13 cellular contexts compared by ENCODE assay signal in genomic region chr21:42097274-42097673, GRCh38. TPM values are rescaled to one million over a fixed set of nuclear protein-coding genes. Genes with fewer than 3 reads are reported as not detected.
A peak's percentile ranks its signal among the peaks of the same experiment; 100 is the strongest.
DNase-seq lines count a peak whose midpoint lies in the region; ATAC-seq and TF ChIP-seq lines count a peak whose summit lies in the region.
"Had no signal": no experiment of that assay in that cellular context is flagged by ENCODE, and none has a peak within 500 bp of the region (broad histone marks: within the 10 kb centered on the region; RNA-seq: fewer than 3 reads in every experiment).

No MANE protein-coding gene starts in this region.

- intact Hi-C loops in PC-9 (cut with micrococcal nuclease; ENCODE audit: unreplicated experiment): no loop called here

- H3K9me3 ChIP-seq in PC-9 (ENCODE audit: insufficient read depth, low read depth) (no peaks in the 10 kb centered on the region), suprapubic skin (no peaks in the 10 kb centered on the region)

- no peaks in the 10 kb centered on the region for H3K9me2 ChIP-seq in PC-9 (ENCODE audit: insufficient read depth)

- DNase-seq in DMS 273 (lab: John Stamatoyannopoulos, UW; ENCODE audit: unreplicated experiment) (peak; percentile 43), DMS 273 treated with DMSO at 0.1 percent for 48 hours (lab: John Stamatoyannopoulos, UW) (no peak), PC-9 (no peak), epithelial cell of prostate (ENCODE audit: low read depth, low spot score) (no peak), suprapubic skin (ENCODE audit: low spot score in 2 of 2) (no peak), NCI-H1092 (lab: John Stamatoyannopoulos, UW) (no peak), RPMI8226 (no peak)
- no peak for DNase-seq in activated naive CD4-positive, alpha-beta T cell treated with anti-CD3 and anti-CD28 coated beads, Interleukin-2, amount 50 U/mL, for 72 hours (ENCODE audit: low spot score in 2 of 2)
- DNase-seq: activated T-cell treated with anti-CD3 and anti-CD28 coated beads, Interleukin-2, amount 50 U/mL, for 72 hours; H7; Karpas-422; NCI-H1930 had no signal

- no peak for ATAC-seq in activated naive CD4-positive, alpha-beta T cell treated with anti-CD3 and anti-CD28 coated beads, Interleukin-2, amount 50 U/mL, for 72 hours

- H3K9me3 Mint-ChIP-seq in activated naive CD4-positive, alpha-beta T cell treated with anti-CD3 and anti-CD28 coated beads, Interleukin-2, amount 50 U/mL, for 72 hours: peaks cover 0 to 4% of the 10 kb centered on the region in 2 donors

- CTCF ChIA-PET in PC-9 (lab: Charles Lee): interaction anchor here (0.5 kb wide), 1 partner anchor 791 kb away, joined by 3 read pairs; no protein-coding TSS in a partner anchor

- H3K4me1 ChIP-seq in PC-9 (replicated peaks; ENCODE audit: insufficient read depth) (peaks cover 37% of the 10 kb centered on the region), suprapubic skin (peaks cover 24% of the 10 kb centered on the region)

- H3K27me3 ChIP-seq in PC-9 (ENCODE audit: insufficient read depth, low read depth) (no peaks in the 10 kb centered on the region), suprapubic skin (no peaks in the 10 kb centered on the region)

- peak overlapping the region; percentile 88 for H3K27ac ChIP-seq in PC-9
- peak overlapping the region; percentile 56 for H3K27ac ChIP-seq in epithelial cell of prostate
- peak overlapping the region; percentile 80 for H3K27ac ChIP-seq in suprapubic skin
- H3K27ac ChIP-seq: 22Rv1 had no signal

- H3K4me3 ChIP-seq in PC-9 (no peak overlapping the region), suprapubic skin (no peak overlapping the region)

- H3K79me2 ChIP-seq in PC-9 (ENCODE audit: low read depth): no peaks in the 10 kb centered on the region

- H3K36me3 ChIP-seq in PC-9 (ENCODE audit: low read depth) (no peaks in the 10 kb centered on the region), suprapubic skin (no peaks in the 10 kb centered on the region)

- 74% methylated on average over 3 of the region's 3 CpGs for WGBS in suprapubic skin

- TF ChIP-seq CTCF in PC-9 (conservative IDR thresholded peaks at IDR 0.05): no peak
- TF ChIP-seq CTCF in suprapubic skin (IDR thresholded peaks at IDR 0.05): no peak

- H2AFZ ChIP-seq in PC-9: peak overlapping the region; percentile 60; the same call in 1 of the 2 replicates

- no peak for TF ChIP-seq POLR2A in suprapubic skin (IDR thresholded peaks at IDR 0.05)

- H4K20me1 ChIP-seq in PC-9 (ENCODE audit: insufficient read depth): no peaks in the 10 kb centered on the region

- peaks cover 22% of the 10 kb centered on the region for H3F3A ChIP-seq in PC-9 (ENCODE audit: insufficient read depth, low read depth)

- peak overlapping the region; percentile 64 for H3K4me2 ChIP-seq in PC-9

- H3K27ac Mint-ChIP-seq in activated naive CD4-positive, alpha-beta T cell treated with anti-CD3 and anti-CD28 coated beads, Interleukin-2, amount 50 U/mL, for 72 hours: no peak overlapping the region
- H3K27ac Mint-ChIP-seq: activated T-cell treated with anti-CD3 and anti-CD28 coated beads, Interleukin-2, amount 50 U/mL, for 72 hours had no signal

- no TSS peak for BruUV-seq in PC-9 (replicated peaks; lab: Mats Ljungman, UMichigan)

- TF ChIP-seq EP300 in suprapubic skin (IDR thresholded peaks at IDR 0.05): no peak

- peaks cover 0 to 5% of the 10 kb centered on the region in 2 donors for H3K36me3 Mint-ChIP-seq in activated naive CD4-positive, alpha-beta T cell treated with anti-CD3 and anti-CD28 coated beads, Interleukin-2, amount 50 U/mL, for 72 hours

- POLR2A ChIA-PET in PC-9 (lab: Charles Lee; ENCODE audit: unreplicated experiment): interaction anchor here (0.5 to 0.6 kb wide), 2 partner anchors 445 to 1950 kb away, joined by 5 to 8 read pairs; no protein-coding TSS in a partner anchor

RNA-seq across cellular contexts. Expression of gene UMODL1, which starts 26.2 kb away (rescaled TPM):
- total RNA-seq in PC-9 (2021): 0.25 TPM in 1 of 2 replicates, not detected in the other
- total RNA-seq in suprapubic skin: under 1 TPM in 2 of 4 donors, not detected in 2; 0.15 to 0.21 TPM
- under 1 TPM; 0.09 to 0.18 TPM for total RNA-seq in activated naive CD4-positive, alpha-beta T cell treated with anti-CD3 and anti-CD28 coated beads, Interleukin-2, amount 50 U/mL, for 72 hours
